Comparison of ENCODE assay signal across 8 cellular contexts in genomic region chr3:31959951-31960792, GRCh38. TPM values are rescaled to one million over a fixed set of nuclear protein-coding genes. Genes with fewer than 3 reads are reported as not detected.
A peak's percentile ranks its signal among the peaks of the same experiment; 100 is the strongest.
DNase-seq lines count a peak whose midpoint lies in the region; ATAC-seq and TF ChIP-seq lines count a peak whose summit lies in the region.

No MANE protein-coding gene starts in this region.

- TF ChIP-seq CTCF in PC-3 (conservative IDR thresholded peaks at IDR 0.05; ENCODE audit: low read depth, low read length) (no peak), foreskin keratinocyte (conservative IDR thresholded peaks at IDR 0.05) (no peak)

- ATAC-seq in GM19395 (IDR thresholded peaks at IDR 0.05; ENCODE audit: unreplicated experiment) (peak; percentile 34), PC-3 (no peak), foreskin keratinocyte (no peak), HG02870 (IDR thresholded peaks at IDR 0.05; ENCODE audit: unreplicated experiment) (no peak)

- intact Hi-C loops in PC-3 (cut with micrococcal nuclease), result loop anchor here (10.0 kb wide), 2 partner anchors 295 to 345 kb away; no protein-coding TSS in a partner anchor

- H3K36me3 ChIP-seq in PC-3 (ENCODE audit: low read depth, low read length) (peaks cover 5% of the 10 kb centered on the region; the same call in 1 of the 2 replicates), skeletal muscle satellite cell (ENCODE audit: insufficient read depth, low read length) (no peaks in the 10 kb centered on the region)

- H3K4me3 ChIP-seq in PC-3 (ENCODE audit: low read length) (no peak overlapping the region), skeletal muscle satellite cell (ENCODE audit: low read length) (peak overlapping the region; percentile 33)

- POLR2A ChIA-PET in PC-3 (lab: Charles Lee; ENCODE audit: unreplicated experiment), result no interaction called here

- H2AFZ ChIP-seq in PC-3 (ENCODE audit: low read length), result no peak overlapping the region

- H3K79me2 ChIP-seq in PC-3 (ENCODE audit: low read length), result peaks cover 88% of the 10 kb centered on the region

- peak overlapping the region; percentile 9 for H3K27ac ChIP-seq in PC-3 (ENCODE audit: low read length)
- H3K27ac ChIP-seq in foreskin keratinocyte, result peak overlapping the region; percentile 38

- H3K27me3 ChIP-seq in PC-3 (ENCODE audit: low read length) (no peaks in the 10 kb centered on the region), foreskin keratinocyte (no peaks in the 10 kb centered on the region), skeletal muscle satellite cell (ENCODE audit: control insufficient read depth, insufficient read depth, low read length) (no peaks in the 10 kb centered on the region)

- H3K9ac ChIP-seq in PC-3 (ENCODE audit: low read length), result no peak overlapping the region
- peak overlapping the region; percentile 70 for H3K9ac ChIP-seq in skeletal muscle satellite cell (ENCODE audit: low read depth, low read length)

- peaks cover 6% of the 10 kb centered on the region for H3F3A ChIP-seq in PC-3 (ENCODE audit: low read length, unreplicated experiment)

- peaks cover 6% of the 10 kb centered on the region; the same call in 1 of the 2 replicates for H4K20me1 ChIP-seq in PC-3 (ENCODE audit: low read length)

- H3K4me2 ChIP-seq in PC-3 (ENCODE audit: low read length), result peak overlapping the region; percentile 21
- H3K4me2 ChIP-seq in skeletal muscle satellite cell (ENCODE audit: low read length), result peak overlapping the region; percentile 74

- H3K9me3 ChIP-seq in PC-3 (ENCODE audit: low read length) (no peaks in the 10 kb centered on the region), skeletal muscle satellite cell (replicated peaks; ENCODE audit: low read length) (peaks cover 11% of the 10 kb centered on the region)

- peaks cover 47% of the 10 kb centered on the region for H3K4me1 ChIP-seq in PC-3 (ENCODE audit: insufficient read depth, low read length)
- H3K4me1 ChIP-seq in foreskin keratinocyte, result peaks cover 37% of the 10 kb centered on the region
- peaks cover 60% of the 10 kb centered on the region for H3K4me1 ChIP-seq in skeletal muscle satellite cell (ENCODE audit: control insufficient read depth, insufficient read depth, low read length)

- DNase-seq in PC-3, result no peak
- no peak for DNase-seq in foreskin keratinocyte
- DNase-seq in hippocampal formation (lab: John Stamatoyannopoulos, UW), result no peak
- DNase-seq in activated CD4-positive, CD25-positive, alpha-beta regulatory T cell treated with anti-CD3 and anti-CD28 coated beads, Interleukin-2, amount 50 U/mL, for 72 hours, result no peak
- no peak for DNase-seq in SHP77 (lab: John Stamatoyannopoulos, UW)

- CTCF ChIA-PET in PC-3 (lab: Charles Lee), result no interaction called here

- BruUV-seq in PC-3 (replicated peaks; lab: Mats Ljungman, UMichigan), result no TSS peak

- no peaks in the 10 kb centered on the region for H3K9me2 ChIP-seq in PC-3 (replicated peaks; ENCODE audit: low read length)

RNA-seq across cellular contexts. Expression of gene OSBPL10, which starts 20.9 kb away (rescaled TPM):
- total RNA-seq in PC-3 (2014; rRNA removed), result 34.6 and 48.0 TPM in 2 replicates
- 57.2 and 58.2 TPM in 2 replicates for total RNA-seq in foreskin keratinocyte
- 18.2 and 20.1 TPM in 2 replicates for polyA plus RNA-seq in foreskin keratinocyte
- 10.9 and 19.3 TPM in 2 replicates for total RNA-seq in skeletal muscle satellite cell (2012; rRNA removed)

RNA-seq across cellular contexts. Expression of gene ZNF860, which starts 21.4 kb away (rescaled TPM):
- 7.9 and 10.5 TPM in 2 replicates for total RNA-seq in PC-3 (2014; rRNA removed)
- 7.9 and 9.4 TPM in 2 replicates for total RNA-seq in foreskin keratinocyte
- polyA plus RNA-seq in foreskin keratinocyte, result 1.4 and 1.5 TPM in 2 replicates
- 0.44 and 0.76 TPM in 2 replicates for total RNA-seq in skeletal muscle satellite cell (2012; rRNA removed)
